In genomic region chr2:64654063-64654811, GRCh38 we compare ENCODE assay signal across 8 cellular contexts. TPM values are rescaled to one million over a fixed set of nuclear protein-coding genes. Genes with fewer than 3 reads are reported as not detected.
DNase-seq lines count a peak whose midpoint lies in the region; ATAC-seq and TF ChIP-seq lines count a peak whose summit lies in the region.

No MANE protein-coding gene starts in this region.

- H3K4me3 ChIP-seq in HAP-1 (peak overlapping the region; percentile 91), Loucy (ENCODE audit: low read length, poor library complexity, severe bottlenecking) (peak overlapping the region; percentile 87), adipocyte (ENCODE audit: low read length) (peak overlapping the region; percentile 89), retinal pigment epithelial cell (ENCODE audit: low read length) (peak overlapping the region; percentile 65)

- DNase-seq in GM10266 (ENCODE audit: extremely low spot score) (no peak), HAP-1 (ENCODE audit: low spot score in 2 of 2) (peak; percentile 60 to 86), SW480 (ENCODE audit: low spot score) (peak; percentile 88), adipocyte (ENCODE audit: low read depth) (peak; percentile 89), left ventricle myocardium superior (peak; percentile 86), retinal pigment epithelial cell (ENCODE audit: low read depth) (peak; percentile 64), HPDE6-E6E7 (ENCODE audit: extremely low spot score) (no peak)

- H3F3A ChIP-seq in Loucy (ENCODE audit: low read depth), result peaks cover 12% of the 10 kb centered on the region; the same call in 1 of the 2 replicates

- peaks cover 27% of the 10 kb centered on the region for H3K4me1 ChIP-seq in HAP-1
- H3K4me1 ChIP-seq in Loucy (ENCODE audit: insufficient read depth, low read length, poor library complexity, severe bottlenecking), result peaks cover 66% of the 10 kb centered on the region
- peaks cover 42% of the 10 kb centered on the region for H3K4me1 ChIP-seq in adipocyte (ENCODE audit: control insufficient read depth, insufficient read depth, low read length)

- no peaks in the 10 kb centered on the region for H3K9me2 ChIP-seq in Loucy (replicated peaks; ENCODE audit: low read depth, low read length)

- H3K27me3 ChIP-seq in HAP-1 (ENCODE audit: low read depth) (no peaks in the 10 kb centered on the region), Loucy (ENCODE audit: insufficient read depth, low read length, poor library complexity, severe bottlenecking) (no peaks in the 10 kb centered on the region), adipocyte (replicated peaks; ENCODE audit: control insufficient read depth, insufficient read depth, low read length) (no peaks in the 10 kb centered on the region)

- peak overlapping the region; percentile 58 for H2AFZ ChIP-seq in Loucy (ENCODE audit: low read length)

- H3K9me3 ChIP-seq in HAP-1 (no peaks in the 10 kb centered on the region), Loucy (ENCODE audit: insufficient read depth, low read depth, low read length) (no peaks in the 10 kb centered on the region), adipocyte (ENCODE audit: control insufficient read depth, low read length) (no peaks in the 10 kb centered on the region)

- H3K36me3 ChIP-seq in HAP-1 (replicated peaks), result no peaks in the 10 kb centered on the region
- no peaks in the 10 kb centered on the region for H3K36me3 ChIP-seq in Loucy (ENCODE audit: insufficient read depth, low read length)
- H3K36me3 ChIP-seq in adipocyte (ENCODE audit: control insufficient read depth, insufficient read depth, low read length, severe bottlenecking), result no peaks in the 10 kb centered on the region

- H3K4me2 ChIP-seq in Loucy (ENCODE audit: low read depth, low read length, poor library complexity, severe bottlenecking), result peak overlapping the region; percentile 72

- H4K20me1 ChIP-seq in Loucy (ENCODE audit: insufficient read depth, low read length, poor library complexity, severe bottlenecking), result peaks cover 39% of the 10 kb centered on the region

- peaks cover 52% of the 10 kb centered on the region for H3K79me2 ChIP-seq in Loucy (ENCODE audit: insufficient read depth, low read length)

- TF ChIP-seq CTCF in GM10266 (IDR thresholded peaks at IDR 0.05; ENCODE audit: control insufficient read depth, insufficient read depth, low read depth, missing control alignments) (peak; percentile 0), Loucy (conservative IDR thresholded peaks at IDR 0.05; ENCODE audit: low read length) (no peak), retinal pigment epithelial cell (conservative IDR thresholded peaks at IDR 0.05; ENCODE audit: low read depth, low read length) (peak; percentile 3)

- peak overlapping the region; percentile 96 for H3K9ac ChIP-seq in Loucy (ENCODE audit: low read depth, low read length, poor library complexity, severe bottlenecking)
- H3K9ac ChIP-seq in adipocyte (ENCODE audit: low read length), result peak overlapping the region; percentile 96

- intact Hi-C loops in left ventricle myocardium superior (cut with micrococcal nuclease), result loop anchor here (10.0 kb wide), 1 partner anchor 91 kb away; no protein-coding TSS in a partner anchor

- peak; percentile 62 for ATAC-seq in left ventricle myocardium superior

- in situ Hi-C loops in HAP-1 (cut with MboI; ENCODE audit: low sequenced_read_pairs), result no loop called here

RNA-seq across cellular contexts. Expression of gene SERTAD2, which starts 0.5 kb away (rescaled TPM):
- total RNA-seq in left ventricle myocardium superior, result 14.6 TPM

Comparison
In these comparisons a context has a peak if more than half of its experiments do, and no peak if none do; other contexts are left out.
1. DNase-seq: peak in HAP-1 (2 of 2), SW480 (single experiment), adipocyte (single experiment), left ventricle myocardium superior (single experiment) and retinal pigment epithelial cell (single experiment); none in GM10266 (single experiment) and HPDE6-E6E7 (single experiment).
2. Peak in every context shown above with its lines, with median percentiles within 50 percentile points of each other: H3K4me3 ChIP-seq.